ENCODE assay signal across 18 cellular contexts in the genomic region with DNA sequence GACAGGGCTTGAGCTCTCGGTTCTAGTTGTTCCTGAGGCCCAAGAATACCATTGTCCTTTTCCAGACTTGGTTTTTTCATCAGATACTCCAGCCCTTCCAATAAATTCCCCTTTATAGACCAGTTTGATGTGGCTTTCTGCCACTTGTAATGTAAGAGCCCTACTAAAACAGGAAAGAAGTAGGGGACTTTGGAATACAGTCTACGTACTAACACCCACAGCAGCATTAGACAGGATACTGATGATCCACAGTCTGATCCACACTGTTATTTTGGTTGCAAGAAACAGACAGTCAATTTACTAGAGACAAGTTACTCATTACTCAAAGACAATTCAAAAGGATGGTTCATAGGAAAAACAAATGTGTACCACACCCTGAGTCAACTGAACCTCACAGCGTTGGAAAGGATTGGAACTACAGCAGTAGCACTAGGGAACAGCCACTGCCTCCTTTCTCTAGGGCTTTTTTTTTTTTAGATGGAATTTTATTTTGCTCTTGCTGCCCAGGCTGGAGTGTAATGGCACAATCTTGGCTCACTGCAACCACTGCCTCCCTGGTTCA. TPM values are rescaled to one million over a fixed set of nuclear protein-coding genes. Genes with fewer than 3 reads are reported as not detected.
DNase-seq lines count a peak whose midpoint lies in the region; ATAC-seq and TF ChIP-seq lines count a peak whose summit lies in the region.
"Had no signal": no experiment of that assay in that cellular context is flagged by ENCODE, and none has a peak within 500 bp of the region (broad histone marks: within the 10 kb centered on the region; RNA-seq: fewer than 3 reads in every experiment).

No MANE protein-coding gene starts in this region.

- no peak overlapping the region for H3K9ac ChIP-seq in BLaER1 treated with 17β-estradiol and CSF1 and Interleukin-3, amounts not matched to agents 10 nM and 100 nM
- peak overlapping the region; percentile 19; the same call in 1 of the 2 replicates for H3K9ac ChIP-seq in PC-3 (ENCODE audit: low read length)

- no peaks in the 10 kb centered on the region for H3K27me3 ChIP-seq in BLaER1 treated with 17β-estradiol and CSF1 and Interleukin-3, amounts not matched to agents 10 nM and 100 nM
- no peaks in the 10 kb centered on the region for H3K27me3 ChIP-seq in PC-3 (ENCODE audit: low read length)
- H3K27me3 ChIP-seq: BE2C had no signal

- CTCF ChIA-PET in PC-3 (lab: Charles Lee): interaction anchor here (1.0 to 2.2 kb wide), 4 partner anchors 23 to 69 kb away, joined by 3 to 18 read pairs (median 7); no protein-coding TSS in a partner anchor

- no peak for TF ChIP-seq CTCF in PC-3 (conservative IDR thresholded peaks at IDR 0.05; ENCODE audit: low read depth, low read length)

- H3K27ac ChIP-seq in BLaER1 treated with 17β-estradiol and CSF1 and Interleukin-3, amounts not matched to agents 10 nM and 100 nM: no peak overlapping the region
- peak overlapping the region; percentile 58 for H3K27ac ChIP-seq in PC-3 (ENCODE audit: low read length)

- peaks cover 0 to 13% (median 7%) of the 10 kb centered on the region in 10 experiments; a peak in 10 of 20 replicates for H3K4me1 ChIP-seq in BLaER1 treated with 17β-estradiol and CSF1 and Interleukin-3, amounts not matched to agents 10 nM and 100 nM
- peaks cover 25% of the 10 kb centered on the region for H3K4me1 ChIP-seq in PC-3 (ENCODE audit: insufficient read depth, low read length)

- H3K36me3 ChIP-seq in BLaER1 treated with 17β-estradiol and CSF1 and Interleukin-3, amounts not matched to agents 10 nM and 100 nM: no peaks in the 10 kb centered on the region
- no peaks in the 10 kb centered on the region for H3K36me3 ChIP-seq in PC-3 (ENCODE audit: low read depth, low read length)
- H3K36me3 ChIP-seq: BE2C had no signal

- H3K4me2 ChIP-seq in BLaER1 treated with 17β-estradiol and CSF1 and Interleukin-3, amounts not matched to agents 10 nM and 100 nM: peak overlapping the region in 6 of 11 experiments; percentile 2 to 42 (median 24); a peak in 7 of 22 replicates
- H3K4me2 ChIP-seq in PC-3 (ENCODE audit: low read length): peak overlapping the region; percentile 3; the same call in 1 of the 2 replicates
- H3K4me2 ChIP-seq: GM23338 had no signal

- H3K9me3 ChIP-seq in BLaER1 treated with 17β-estradiol and CSF1 and Interleukin-3, amounts not matched to agents 10 nM and 100 nM (replicated peaks in 1 of 11): peaks cover 0 to 14% (median 5%) of the 10 kb centered on the region in 11 experiments; a peak in 11 of 22 replicates
- no peaks in the 10 kb centered on the region for H3K9me3 ChIP-seq in PC-3 (ENCODE audit: low read length)
- H3K9me3 ChIP-seq: BE2C had no signal

- H3K4me3 ChIP-seq in BLaER1 treated with 17β-estradiol and CSF1 and Interleukin-3, amounts not matched to agents 10 nM and 100 nM: no peak overlapping the region
- H3K4me3 ChIP-seq in PC-3 (ENCODE audit: low read length): no peak overlapping the region
- H3K4me3 ChIP-seq: GM23338 had no signal

- no peaks in the 10 kb centered on the region for H3K9me2 ChIP-seq in PC-3 (replicated peaks; ENCODE audit: low read length)

- peak; percentile 68 for ATAC-seq in PC-3
- no peak for ATAC-seq in HG03108 (IDR thresholded peaks at IDR 0.05; ENCODE audit: unreplicated experiment)
- ATAC-seq: GM23338, Panc1 had no signal

- POLR2A ChIA-PET in PC-3 (lab: Charles Lee; ENCODE audit: unreplicated experiment): interaction anchor here (0.6 kb wide), 2 partner anchors 68 to 813 kb away, joined by 3 to 6 read pairs; no protein-coding TSS in a partner anchor

- no TSS peak for BruUV-seq in PC-3 (replicated peaks; lab: Mats Ljungman, UMichigan)

- H3K79me2 ChIP-seq in PC-3 (ENCODE audit: low read length): no peaks in the 10 kb centered on the region

- no peaks in the 10 kb centered on the region for H4K20me1 ChIP-seq in BLaER1 treated with 17β-estradiol and CSF1 and Interleukin-3, amounts not matched to agents 10 nM and 100 nM
- no peaks in the 10 kb centered on the region for H4K20me1 ChIP-seq in PC-3 (ENCODE audit: low read length)

- intact Hi-C loops in PC-3 (cut with micrococcal nuclease): loop anchor here (1.0 to 2.0 kb wide), 2 partner anchors 54 to 68 kb away; no protein-coding TSS in a partner anchor

- DNase-seq in PC-3 (peak; percentile 70), glomerular visceral epithelial cell (ENCODE audit: extremely low spot score) (peak; percentile 9), stromal cell of bone marrow (ENCODE audit: low read depth) (peak; percentile 35), midbrain (lab: John Stamatoyannopoulos, UW) (no peak), NCI-H1092 treated with DMSO at 0.1 percent for 48 hours (lab: John Stamatoyannopoulos, UW) (no peak), amniotic stem cell (lab: John Stamatoyannopoulos, UW) (no peak)
- DNase-seq: BE2C; CD8-positive, alpha-beta memory T cell; GF-D8; NCI-H1092; NCI-H1694; NCI-H446 treated with DMSO at 0.1 percent for 48 hours; NCI-H82; Right ventricle myocardium superior had no signal

- H2AFZ ChIP-seq in PC-3 (ENCODE audit: low read length): no peak overlapping the region; the same call in 1 of the 2 replicates
- H2AFZ ChIP-seq: GM23338 had no signal

- no peaks in the 10 kb centered on the region for H3F3A ChIP-seq in PC-3 (ENCODE audit: low read length, unreplicated experiment)

RNA-seq across cellular contexts. Expression of a gene that starts 45.9 kb away (rescaled TPM):
- 26.0 and 36.8 TPM in 2 replicates for total RNA-seq in PC-3 (2014; rRNA removed)

Comparison
In these comparisons a context has a peak if more than half of its experiments do, and no peak if none do; other contexts are left out.
1. DNase-seq: peak in PC-3 (single experiment), glomerular visceral epithelial cell (single experiment) and stromal cell of bone marrow (single experiment); none in midbrain (single experiment), NCI-H1092 treated with DMSO at 0.1 percent for 48 hours (single experiment) and amniotic stem cell (single experiment).